Comparison of ENCODE assay signal across 27 cellular contexts in genomic region chr10:19576576-19576975, GRCh38.
"Had no signal": no experiment of that assay in that cellular context is flagged by ENCODE, and none has a peak within 500 bp of the region (broad histone marks: within the 10 kb centered on the region; RNA-seq: fewer than 3 reads in every experiment).

No MANE protein-coding gene starts in this region.

- H3K36me3 ChIP-seq: esophagus squamous epithelium, gastroesophageal sphincter, left ventricle myocardium inferior, neutrophil, right lobe of liver, spleen, tibial nerve, upper lobe of right lung, vagina had no signal

- H3K4me3 ChIP-seq: esophagus squamous epithelium, gastroesophageal sphincter, left ventricle myocardium inferior, lung, psoas muscle, right lobe of liver, spleen, testis, tibial nerve, upper lobe of right lung, vagina had no signal

- H3K9me3 ChIP-seq: esophagus squamous epithelium, gastroesophageal sphincter, left ventricle myocardium inferior, neutrophil, psoas muscle, right lobe of liver, spleen, testis, tibial nerve, upper lobe of right lung, vagina had no signal

- ATAC-seq: gastroesophageal sphincter; left cardiac atrium; psoas muscle; right lobe of liver; stimulated activated naive B cell treated with anti-CD40 and anti-IgM and Interleukin-4, amounts not matched to agents 10 μg/mL and 1 μg/mL and 100 μg/mL, for 72 hours; stimulated activated naive CD8-positive, alpha-beta T cell treated with anti-CD3 and anti-CD28 coated beads, Interleukin-15, amount 100 ng/mL, for 72 hours; upper lobe of right lung had no signal

- H3K27ac ChIP-seq: epithelial cell of prostate, esophagus squamous epithelium, gastroesophageal sphincter, left ventricle myocardium inferior, neutrophil, psoas muscle, right lobe of liver, spleen, tibial nerve, upper lobe of right lung had no signal

- H3K27me3 ChIP-seq: esophagus squamous epithelium, gastroesophageal sphincter, neutrophil, right lobe of liver, spleen, testis, tibial nerve, upper lobe of right lung, vagina had no signal

- DNase-seq: effector memory CD4-positive, alpha-beta T cell; esophagus squamous epithelium; foreskin fibroblast; glutamatergic neuron; immature natural killer cell; kidney; left cardiac atrium; left ventricle myocardium inferior; mesenchymal stem cell; naive B cell; psoas muscle; retina; right lobe of liver; spleen; stimulated activated CD4-positive, alpha-beta T cell treated with anti-CD3 and anti-CD28 coated beads, Interleukin-15, amount 100 ng/mL, for 24 hours; stimulated activated CD4-positive, alpha-beta T cell treated with anti-CD3 and anti-CD28 coated beads, Interleukin-1b, Interleukin-23, amount 100 ng/mL, for 48 hours; stimulated activated CD4-positive, alpha-beta T cell treated with anti-CD3 and anti-CD28 coated beads, Interleukin-4, amount 100 ng/mL, for 24 hours; stimulated activated naive B cell treated with anti-CD40 and anti-IgM and Interleukin-4, amounts not matched to agents 10 μg/mL and 1 μg/mL and 100 μg/mL, for 72 hours; stimulated activated naive CD8-positive, alpha-beta T cell treated with anti-CD3 and anti-CD28 coated beads, Interleukin-15, amount 100 ng/mL, for 72 hours; testis; upper lobe of right lung had no signal

- H3K4me1 ChIP-seq: esophagus squamous epithelium, left ventricle myocardium inferior, right lobe of liver, spleen, upper lobe of right lung, vagina had no signal
